In the genomic region with DNA sequence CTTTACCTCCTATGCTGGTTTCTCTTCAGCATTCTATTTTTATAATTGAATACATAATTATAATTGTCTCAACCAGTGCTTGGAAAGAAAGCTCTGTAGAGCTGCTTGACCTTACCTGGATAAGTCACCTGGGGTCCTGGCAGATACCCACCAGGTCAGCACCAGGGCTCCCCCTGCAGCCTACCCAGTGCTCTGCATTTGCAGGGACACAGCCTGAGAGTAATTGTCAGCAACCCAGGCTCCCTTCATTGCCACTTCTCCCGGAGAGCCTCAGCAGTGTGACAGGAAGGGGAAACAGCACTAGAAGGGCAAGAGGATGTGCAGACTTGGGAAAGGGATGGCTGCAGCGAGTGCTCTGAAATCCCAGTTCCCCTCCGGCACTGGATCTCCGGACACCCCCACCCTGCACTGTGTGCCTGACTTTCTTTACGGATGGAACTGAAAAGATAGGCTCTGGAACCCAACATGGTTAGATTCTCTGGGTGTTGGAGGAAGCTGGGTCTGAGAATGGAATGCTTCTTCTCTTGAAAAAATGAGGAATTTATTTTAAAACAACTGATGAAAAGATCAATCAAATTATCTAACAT, we compare ENCODE assay signal across 9 cellular contexts. TPM values are rescaled to one million over a fixed set of nuclear protein-coding genes. Genes with fewer than 3 reads are reported as not detected.
DNase-seq lines count a peak whose midpoint lies in the region; ATAC-seq and TF ChIP-seq lines count a peak whose summit lies in the region.
"Had no signal": no experiment of that assay in that cellular context is flagged by ENCODE, and none has a peak within 500 bp of the region (broad histone marks: within the 10 kb centered on the region; RNA-seq: fewer than 3 reads in every experiment).

No MANE protein-coding gene starts in this region.

- H3K27ac Mint-ChIP-seq in glutamatergic neuron (ENCODE audit: unreplicated experiment), result no peak overlapping the region
- no peak overlapping the region for H3K27ac Mint-ChIP-seq in stimulated activated naive B cell treated with anti-CD40 and anti-IgM and Interleukin-4, amounts not matched to agents 10 μg/mL and 1 μg/mL and 100 μg/mL, for 72 hours

- CTCF ChIA-PET in AG04450 (lab: Charles Lee), result interaction anchor here (0.7 kb wide), 1 partner anchor 506 kb away, joined by 4 read pairs; no protein-coding TSS in a partner anchor

- POLR2A ChIA-PET in AG04450 (lab: Yijun Ruan, JAX), result no interaction called here

- no peaks in the 10 kb centered on the region for H3K36me3 Mint-ChIP-seq in glutamatergic neuron (ENCODE audit: unreplicated experiment)
- H3K36me3 Mint-ChIP-seq in stimulated activated naive B cell treated with anti-CD40 and anti-IgM and Interleukin-4, amounts not matched to agents 10 μg/mL and 1 μg/mL and 100 μg/mL, for 72 hours, result no peaks in the 10 kb centered on the region

- H3K4me3 Mint-ChIP-seq in glutamatergic neuron (ENCODE audit: unreplicated experiment), result no peak overlapping the region
- no peak overlapping the region for H3K4me3 Mint-ChIP-seq in stimulated activated naive B cell treated with anti-CD40 and anti-IgM and Interleukin-4, amounts not matched to agents 10 μg/mL and 1 μg/mL and 100 μg/mL, for 72 hours

- no peaks in the 10 kb centered on the region for H3K36me3 ChIP-seq in WERI-Rb-1

- no peak overlapping the region for H3K4me3 ChIP-seq in AG04450 (ENCODE audit: low read depth, low read length)
- no peak overlapping the region for H3K4me3 ChIP-seq in WERI-Rb-1 (ENCODE audit: low read depth, low read length)

- DNase-seq in AG04450 (ENCODE audit: low read depth, low spot score) (no peak), WERI-Rb-1 (peak; percentile 75), glutamatergic neuron (peak; percentile 60)
- no peak for DNase-seq in stimulated activated naive B cell treated with anti-CD40 and anti-IgM and Interleukin-4, amounts not matched to agents 10 μg/mL and 1 μg/mL and 100 μg/mL, for 72 hours
- DNase-seq in activated CD4-positive, CD25-positive, alpha-beta regulatory T cell treated with anti-CD3 and anti-CD28 coated beads, Interleukin-2, amount 50 U/mL, for 72 hours, result no peak

- H3K27me3 ChIP-seq in AG04450 (ENCODE audit: control insufficient read depth, insufficient read depth, low read length), result peaks cover 11% of the 10 kb centered on the region
- H3K27me3 ChIP-seq in WERI-Rb-1 (ENCODE audit: insufficient read depth, low read depth, severe bottlenecking), result no peaks in the 10 kb centered on the region

- H3K27ac ChIP-seq in AG04450 (ENCODE audit: low read depth, low read length) (no peak overlapping the region), WERI-Rb-1 (no peak overlapping the region)

- ATAC-seq in HG03354 (IDR thresholded peaks at IDR 0.05; ENCODE audit: poor library complexity, severe bottlenecking, unreplicated experiment) (peak; percentile 78), GM21723 (IDR thresholded peaks at IDR 0.05; ENCODE audit: unreplicated experiment) (no peak)
- peak; percentile 58 to 81 for ATAC-seq in stimulated activated naive B cell treated with anti-CD40 and anti-IgM and Interleukin-4, amounts not matched to agents 10 μg/mL and 1 μg/mL and 100 μg/mL, for 72 hours (replicated peaks)

- TF ChIP-seq CTCF in AG04450 (IDR thresholded peaks at IDR 0.05; ENCODE audit: low read depth, low read length) (peak; percentile 40), GM12872 (IDR thresholded peaks at IDR 0.05; ENCODE audit: insufficient read depth, low read depth, low read length) (peak; percentile 73), WERI-Rb-1 (IDR thresholded peaks at IDR 0.05; ENCODE audit: low read depth, low read length) (peak; percentile 90), glutamatergic neuron (IDR thresholded peaks at IDR 0.05; ENCODE audit: partially characterized antibody, unreplicated experiment) (peak; percentile 47)

- no peaks in the 10 kb centered on the region for H3K9me3 Mint-ChIP-seq in glutamatergic neuron (ENCODE audit: unreplicated experiment)
- no peaks in the 10 kb centered on the region for H3K9me3 Mint-ChIP-seq in stimulated activated naive B cell treated with anti-CD40 and anti-IgM and Interleukin-4, amounts not matched to agents 10 μg/mL and 1 μg/mL and 100 μg/mL, for 72 hours

- no peaks in the 10 kb centered on the region for H3K4me1 Mint-ChIP-seq in glutamatergic neuron (ENCODE audit: low read depth, unreplicated experiment)
- peaks cover 3 to 5% of the 10 kb centered on the region in 2 donors for H3K4me1 Mint-ChIP-seq in stimulated activated naive B cell treated with anti-CD40 and anti-IgM and Interleukin-4, amounts not matched to agents 10 μg/mL and 1 μg/mL and 100 μg/mL, for 72 hours

- no peaks in the 10 kb centered on the region for H3K27me3 Mint-ChIP-seq in glutamatergic neuron (ENCODE audit: unreplicated experiment)
- peaks cover 46 to 64% of the 10 kb centered on the region in 2 donors for H3K27me3 Mint-ChIP-seq in stimulated activated naive B cell treated with anti-CD40 and anti-IgM and Interleukin-4, amounts not matched to agents 10 μg/mL and 1 μg/mL and 100 μg/mL, for 72 hours

- no peaks in the 10 kb centered on the region for H3K9me3 ChIP-seq in AG04450 (ENCODE audit: control insufficient read depth, insufficient read depth, low read length)
- H3K9me3 ChIP-seq in WERI-Rb-1 (ENCODE audit: severe bottlenecking), result no peaks in the 10 kb centered on the region

RNA-seq across cellular contexts. Expression of a gene that starts 11.4 kb away (rescaled TPM):
- not detected in 2 replicates for polyA plus RNA-seq in AG04450 (2011; rRNA removed)
- polyA minus RNA-seq in AG04450 (2011; rRNA and poly(A)+ RNA removed), result not detected in 2 replicates
- total RNA-seq in glutamatergic neuron (ENCODE audit: unreplicated experiment), result not detected
- total RNA-seq: dermis microvascular lymphatic vessel endothelial cell had no signal

RNA-seq across cellular contexts. Expression of a gene that starts 22.6 kb away (rescaled TPM):
- polyA plus RNA-seq in AG04450 (2011; rRNA removed), result 217 and 247 TPM in 2 replicates
- 318 and 357 TPM in 2 replicates for polyA minus RNA-seq in AG04450 (2011; rRNA and poly(A)+ RNA removed)
- 165 TPM for total RNA-seq in glutamatergic neuron (ENCODE audit: unreplicated experiment)

RNA-seq across cellular contexts. Expression of a gene that starts 35.8 kb away (rescaled TPM):
- polyA plus RNA-seq in AG04450 (2011; rRNA removed), result 0.17 and 0.37 TPM in 2 replicates
- 0.69 TPM in 1 of 2 replicates, not detected in the other for polyA minus RNA-seq in AG04450 (2011; rRNA and poly(A)+ RNA removed)
- 1.2 TPM for total RNA-seq in glutamatergic neuron (ENCODE audit: unreplicated experiment)

RNA-seq across cellular contexts. Expression of a gene that starts 41.1 kb away (rescaled TPM):
- polyA plus RNA-seq in AG04450 (2011; rRNA removed), result 174 and 179 TPM in 2 replicates
- 89.1 and 108 TPM in 2 replicates for polyA minus RNA-seq in AG04450 (2011; rRNA and poly(A)+ RNA removed)
- 137 TPM for total RNA-seq in glutamatergic neuron (ENCODE audit: unreplicated experiment)

RNA-seq across cellular contexts. Expression of a gene that starts 44.0 kb away (rescaled TPM):
- polyA plus RNA-seq in AG04450 (2011; rRNA removed), result 11.2 and 11.6 TPM in 2 replicates
- polyA minus RNA-seq in AG04450 (2011; rRNA and poly(A)+ RNA removed), result 19.5 and 21.5 TPM in 2 replicates
- 14.9 TPM for total RNA-seq in glutamatergic neuron (ENCODE audit: unreplicated experiment)

Comparison
In these comparisons a context has a peak if more than half of its experiments do, and no peak if none do; other contexts are left out.
1. DNase-seq: peak in WERI-Rb-1 (single experiment) and glutamatergic neuron (single experiment); none in AG04450 (single experiment), stimulated activated naive B cell treated with anti-CD40 and anti-IgM and Interleukin-4, amounts not matched to agents 10 μg/mL and 1 μg/mL and 100 μg/mL, for 72 hours (single experiment) and activated CD4-positive, CD25-positive, alpha-beta regulatory T cell treated with anti-CD3 and anti-CD28 coated beads, Interleukin-2, amount 50 U/mL, for 72 hours (single experiment).
2. CTCF ChIP-seq: peak in every context shown above with its lines; median percentile 90 in WERI-Rb-1; 73 in GM12872; 47 in glutamatergic neuron; 40 in AG04450.